ENCODE assay signal across 8 cellular contexts in genomic region chr6:142926494-142927273, GRCh38. TPM values are rescaled to one million over a fixed set of nuclear protein-coding genes. Genes with fewer than 3 reads are reported as not detected.
DNase-seq lines count a peak whose midpoint lies in the region; ATAC-seq and TF ChIP-seq lines count a peak whose summit lies in the region.

No MANE protein-coding gene starts in this region.

- H3K36me3 ChIP-seq in hepatocyte (replicated peaks; ENCODE audit: insufficient read depth, low read depth) (no peaks in the 10 kb centered on the region), rectal smooth muscle tissue (ENCODE audit: control insufficient read depth, insufficient read depth, low read length) (no peaks in the 10 kb centered on the region)

- CTCF ChIA-PET in Calu3 (lab: Charles Lee): interaction anchor here (0.6 to 1.4 kb wide), 3 partner anchors 16 to 96 kb away, joined by 3 to 4 read pairs (median 3); no protein-coding TSS in a partner anchor

- H3K79me2 ChIP-seq in hepatocyte: peaks cover 42% of the 10 kb centered on the region

- WGBS in hepatocyte (ENCODE audit: low lambda C conversion rate, missing lambda C conversion rate): 3% methylated on average over 66 of the region's 76 CpGs

- TF ChIP-seq CTCF in Calu3 (IDR thresholded peaks at IDR 0.05; ENCODE audit: unreplicated experiment): no peak
- no peak for TF ChIP-seq CTCF in astrocyte of the spinal cord (IDR thresholded peaks at IDR 0.05; ENCODE audit: low read depth, low read length)
- no peak for TF ChIP-seq CTCF in hepatocyte (IDR thresholded peaks at IDR 0.05; ENCODE audit: poor library complexity)

- no peaks in the 10 kb centered on the region for H3K9me3 Mint-ChIP-seq in Calu3 (ENCODE audit: low read depth, unreplicated experiment)
- no peaks in the 10 kb centered on the region for H3K9me3 Mint-ChIP-seq in T-helper 2 cell treated with Interferon-gamma antibody and Interleukin-4, amounts not matched to agents 5 μg/mL and 100 μg/mL, for 36 hours

- peaks cover 11% of the 10 kb centered on the region for H3K4me1 Mint-ChIP-seq in Calu3 (ENCODE audit: low read depth, unreplicated experiment)
- H3K4me1 Mint-ChIP-seq in T-helper 2 cell treated with Interferon-gamma antibody and Interleukin-4, amounts not matched to agents 5 μg/mL and 100 μg/mL, for 36 hours (ENCODE audit: low read depth): peaks cover 39% of the 10 kb centered on the region

- intact Hi-C loops in Calu3 (cut with micrococcal nuclease; ENCODE audit: unreplicated experiment): loop anchor here (10.0 kb wide), 1 partner anchor 172 kb away; no protein-coding TSS in a partner anchor

- H3K27me3 Mint-ChIP-seq in Calu3 (ENCODE audit: unreplicated experiment): no peaks in the 10 kb centered on the region
- no peaks in the 10 kb centered on the region for H3K27me3 Mint-ChIP-seq in T-helper 2 cell treated with Interferon-gamma antibody and Interleukin-4, amounts not matched to agents 5 μg/mL and 100 μg/mL, for 36 hours (ENCODE audit: low read depth)

- H3K27me3 ChIP-seq in hepatocyte (no peaks in the 10 kb centered on the region), rectal smooth muscle tissue (ENCODE audit: control insufficient read depth, insufficient read depth, low read length) (no peaks in the 10 kb centered on the region)

- ATAC-seq in GM19452 (IDR thresholded peaks at IDR 0.05; ENCODE audit: unreplicated experiment) (peak; percentile 97), HG03520 (IDR thresholded peaks at IDR 0.05; ENCODE audit: unreplicated experiment) (peak; percentile 88)

- H3K27ac Mint-ChIP-seq in Calu3 (ENCODE audit: unreplicated experiment): peak overlapping the region; percentile 79
- H3K27ac Mint-ChIP-seq in T-helper 2 cell treated with Interferon-gamma antibody and Interleukin-4, amounts not matched to agents 5 μg/mL and 100 μg/mL, for 36 hours: peak overlapping the region; percentile 97

- no TSS peak for BruUV-seq in Calu3 (replicated peaks; lab: Mats Ljungman, UMichigan)

- peak; percentile 66 for DNase-seq in Calu3
- peak; percentile 70 for DNase-seq in T-helper 2 cell treated with Interferon-gamma antibody and Interleukin-4, amounts not matched to agents 5 μg/mL and 100 μg/mL, for 36 hours (ENCODE audit: low spot score)
- DNase-seq in astrocyte of the spinal cord (ENCODE audit: low read depth, low spot score): peak; percentile 84
- DNase-seq in hepatocyte (ENCODE audit: low spot score): peak; percentile 87
- DNase-seq in COLO829 (ENCODE audit: low spot score): no peak

- H3K4me2 ChIP-seq in hepatocyte: peak overlapping the region; percentile 88

- peak overlapping the region; percentile 97 for H3K27ac ChIP-seq in hepatocyte
- peak overlapping the region; percentile 80 for H3K27ac ChIP-seq in rectal smooth muscle tissue (ENCODE audit: low read depth, low read length)

- H2AFZ ChIP-seq in hepatocyte: peak overlapping the region; percentile 27

- H3K9me3 ChIP-seq in hepatocyte (ENCODE audit: low read depth): no peaks in the 10 kb centered on the region

- peak overlapping the region; percentile 87 for H3K9ac ChIP-seq in rectal smooth muscle tissue (ENCODE audit: low read length)

- no peaks in the 10 kb centered on the region for H3K9me2 ChIP-seq in hepatocyte (replicated peaks; ENCODE audit: insufficient read depth)

- H3K4me3 ChIP-seq in astrocyte of the spinal cord (ENCODE audit: low read depth, low read length) (peak overlapping the region; percentile 57), hepatocyte (peak overlapping the region; percentile 53), rectal smooth muscle tissue (ENCODE audit: low read length) (peak overlapping the region; percentile 82)

- H3K4me3 Mint-ChIP-seq in Calu3 (ENCODE audit: low read depth, unreplicated experiment): peak overlapping the region; percentile 57
- peak overlapping the region; percentile 88 for H3K4me3 Mint-ChIP-seq in T-helper 2 cell treated with Interferon-gamma antibody and Interleukin-4, amounts not matched to agents 5 μg/mL and 100 μg/mL, for 36 hours

- in situ Hi-C loops in astrocyte of the spinal cord (cut with HindIII; ENCODE audit: low sequenced_read_pairs): no loop called here

- H3K36me3 Mint-ChIP-seq in Calu3 (ENCODE audit: insufficient read depth, unreplicated experiment): peaks cover 14% of the 10 kb centered on the region
- H3K36me3 Mint-ChIP-seq in T-helper 2 cell treated with Interferon-gamma antibody and Interleukin-4, amounts not matched to agents 5 μg/mL and 100 μg/mL, for 36 hours (ENCODE audit: low read depth): peaks cover 13% of the 10 kb centered on the region

- H3K4me1 ChIP-seq in hepatocyte (ENCODE audit: insufficient read depth) (peaks cover 10% of the 10 kb centered on the region), rectal smooth muscle tissue (ENCODE audit: control insufficient read depth, insufficient read depth, low read length) (peaks cover 5% of the 10 kb centered on the region)

- H4K20me1 ChIP-seq in hepatocyte (ENCODE audit: insufficient read depth, poor library complexity, severe bottlenecking): peaks cover 5% of the 10 kb centered on the region

RNA-seq across cellular contexts. Expression of gene HIVEP2, which starts 18.3 kb away (rescaled TPM):
- 15.0 and 18.4 TPM in 2 replicates for total RNA-seq in Calu3 (2022)
- 9.4 TPM in 2 replicates for total RNA-seq in hepatocyte
- 3.3 and 3.9 TPM in 2 replicates for polyA plus RNA-seq in hepatocyte
